In genomic region chr17:77098884-77099545, GRCh38 we compare ENCODE assay signal across 9 cellular contexts. TPM values are rescaled to one million over a fixed set of nuclear protein-coding genes. Genes with fewer than 3 reads are reported as not detected.
DNase-seq lines count a peak whose midpoint lies in the region; ATAC-seq and TF ChIP-seq lines count a peak whose summit lies in the region.
"Had no signal": no experiment of that assay in that cellular context is flagged by ENCODE, and none has a peak within 500 bp of the region (broad histone marks: within the 10 kb centered on the region; RNA-seq: fewer than 3 reads in every experiment).

No MANE protein-coding gene starts in this region.

- no peak for ATAC-seq in GM19395 (IDR thresholded peaks at IDR 0.05; ENCODE audit: unreplicated experiment)

- H2AFZ ChIP-seq in hepatocyte: no peak overlapping the region

- H3K9me2 ChIP-seq in hepatocyte (replicated peaks; ENCODE audit: insufficient read depth): no peaks in the 10 kb centered on the region

- H3K4me2 ChIP-seq in hepatocyte: no peak overlapping the region

- H3K79me2 ChIP-seq in hepatocyte: no peaks in the 10 kb centered on the region

- no peaks in the 10 kb centered on the region for H3K36me3 ChIP-seq in hepatocyte (replicated peaks; ENCODE audit: insufficient read depth, low read depth)

- H3K9me3 ChIP-seq in hepatocyte (ENCODE audit: low read depth): no peaks in the 10 kb centered on the region

- H3K4me3 ChIP-seq in astrocyte of the cerebellum (ENCODE audit: low read depth, low read length): no peak overlapping the region
- no peak overlapping the region for H3K4me3 ChIP-seq in hepatocyte

- TF ChIP-seq CTCF in astrocyte of the cerebellum (IDR thresholded peaks at IDR 0.05; ENCODE audit: low read depth, low read length, missing control alignments) (no peak), hepatocyte (IDR thresholded peaks at IDR 0.05; ENCODE audit: poor library complexity) (no peak)

- H3K27me3 ChIP-seq in hepatocyte: no peaks in the 10 kb centered on the region

- WGBS in hepatocyte (ENCODE audit: low lambda C conversion rate, missing lambda C conversion rate): 69% methylated on average over 9 of the region's 9 CpGs

- DNase-seq in NCI-H2107 treated with DMSO at 0.1 percent for 48 hours (lab: John Stamatoyannopoulos, UW; ENCODE audit: unreplicated experiment) (peak; percentile 51), NCI-H2107 (lab: John Stamatoyannopoulos, UW) (no peak), astrocyte of the cerebellum (ENCODE audit: low read depth) (peak; percentile 49), hepatocyte (ENCODE audit: low spot score) (peak; percentile 73), substantia nigra (lab: John Stamatoyannopoulos, UW) (peak in 42 of 49 donors; percentile 9 to 86 (median 50)), NCI-H748 treated with DMSO at 0.1 percent for 48 hours (lab: John Stamatoyannopoulos, UW) (no peak)
- no peak for DNase-seq in stimulated activated CD4-positive, alpha-beta T cell treated with anti-CD3 and anti-CD28 coated beads, Interleukin-15, amount 100 ng/mL, for 24 hours

- in situ Hi-C loops in astrocyte of the cerebellum (cut with HindIII; ENCODE audit: low sequenced_read_pairs): no loop called here

- H4K20me1 ChIP-seq in hepatocyte (ENCODE audit: insufficient read depth, poor library complexity, severe bottlenecking): no peaks in the 10 kb centered on the region

- H3K4me1 ChIP-seq in hepatocyte (ENCODE audit: insufficient read depth): peaks cover 16% of the 10 kb centered on the region

- H3K27ac ChIP-seq in hepatocyte: peak overlapping the region; percentile 52
- H3K27ac ChIP-seq in substantia nigra (ENCODE audit: low read depth, low read length, poor library complexity, severe bottlenecking): peak overlapping the region; percentile 92
- H3K27ac ChIP-seq: 22Rv1 had no signal

RNA-seq across cellular contexts. Expression of gene SEC14L1, which starts 41.8 kb away (rescaled TPM):
- total RNA-seq in hepatocyte: 35.3 and 52.9 TPM in 2 replicates
- 70.8 and 71.4 TPM in 2 replicates for polyA plus RNA-seq in hepatocyte

Comparison
In these comparisons a context has a peak if more than half of its experiments do, and no peak if none do; other contexts are left out.
1. DNase-seq: peak in NCI-H2107 treated with DMSO at 0.1 percent for 48 hours (single experiment), astrocyte of the cerebellum (single experiment), hepatocyte (single experiment) and substantia nigra (42 of 49); none in NCI-H2107 (single experiment), NCI-H748 treated with DMSO at 0.1 percent for 48 hours (single experiment) and stimulated activated CD4-positive, alpha-beta T cell treated with anti-CD3 and anti-CD28 coated beads, Interleukin-15, amount 100 ng/mL, for 24 hours (single experiment).